ENCODE assay signal across 8 cellular contexts in genomic region chr6:71288228-71289038, GRCh38. TPM values are rescaled to one million over a fixed set of nuclear protein-coding genes. Genes with fewer than 3 reads are reported as not detected.
DNase-seq lines count a peak whose midpoint lies in the region; ATAC-seq and TF ChIP-seq lines count a peak whose summit lies in the region.

TSS of gene OGFRL1 (plus strand) at chr6:71288811. CDS start at chr6:71288937, 126 bp downstream.

- H3K27me3 ChIP-seq in foreskin keratinocyte, result no peaks in the 10 kb centered on the region
- H3K27me3 ChIP-seq in neural progenitor cell, result no peaks in the 10 kb centered on the region
- H3K27me3 ChIP-seq in subcutaneous abdominal adipose tissue (ENCODE audit: control insufficient read depth in 5 of 5, insufficient read depth in 4 of 5, low read length in 5 of 5), result no peaks in the 10 kb centered on the region

- H3F3A ChIP-seq in neural progenitor cell (ENCODE audit: low read depth), result peaks cover 13% of the 10 kb centered on the region

- H3K4me3 Mint-ChIP-seq in neural progenitor cell, result peak within 1 kb of the TSS; percentile 90

- H3K36me3 ChIP-seq in ES-I3 (ENCODE audit: insufficient read depth, low read length) (no peaks in the 10 kb centered on the region), neural progenitor cell (no peaks in the 10 kb centered on the region), subcutaneous abdominal adipose tissue (ENCODE audit: control insufficient read depth in 5 of 5, insufficient read depth in 5 of 5, low read length in 5 of 5) (peaks cover 0 to 1% (median 0%) of the 10 kb centered on the region in 5 donors)

- H3K27ac Mint-ChIP-seq in neural progenitor cell, result peak within 1 kb of the TSS; percentile 28

- H3K4me3 ChIP-seq in neural progenitor cell (peak within 1 kb of the TSS; percentile 83), subcutaneous abdominal adipose tissue (ENCODE audit: low read depth in 1 of 5, low read length in 5 of 5) (peak within 1 kb of the TSS; percentile 78 to 85 (median 80))

- DNase-seq in H4 (ENCODE audit: low spot score), result peak; percentile 75
- peak; percentile 85 for DNase-seq in LoVo (ENCODE audit: low spot score)
- DNase-seq in SHP77 treated with DMSO at 0.1 percent for 48 hours (lab: John Stamatoyannopoulos, UW), result peak; percentile 48
- DNase-seq in activated gamma-delta T cell treated with Interleukin-2 at 50 U/mL for 16 hours, result peak; percentile 67
- DNase-seq in foreskin keratinocyte, result peak in 1 of 2 donors; percentile 32
- peak; percentile 86 for DNase-seq in neural progenitor cell (ENCODE audit: low spot score)

- peaks cover 28% of the 10 kb centered on the region for H3K4me1 ChIP-seq in ES-I3 (ENCODE audit: insufficient read depth, low read length)
- H3K4me1 ChIP-seq in foreskin keratinocyte, result peaks cover 29% of the 10 kb centered on the region
- no peaks in the 10 kb centered on the region for H3K4me1 ChIP-seq in neural progenitor cell
- H3K4me1 ChIP-seq in subcutaneous abdominal adipose tissue (ENCODE audit: control insufficient read depth in 5 of 5, insufficient read depth in 5 of 5, low read length in 5 of 5), result peaks cover 2 to 48% (median 45%) of the 10 kb centered on the region in 5 donors

- no peaks in the 10 kb centered on the region for H3K9me3 ChIP-seq in ES-I3 (ENCODE audit: control insufficient read depth, insufficient read depth, low read length)
- no peaks in the 10 kb centered on the region for H3K9me3 ChIP-seq in neural progenitor cell (ENCODE audit: low read depth)
- no peaks in the 10 kb centered on the region for H3K9me3 ChIP-seq in subcutaneous abdominal adipose tissue (ENCODE audit: control insufficient read depth in 5 of 5, low read length in 5 of 5)

- ATAC-seq in foreskin keratinocyte, result peak; percentile 94

- peaks cover 9% of the 10 kb centered on the region for H3K36me3 Mint-ChIP-seq in neural progenitor cell

- H3K4me2 ChIP-seq in neural progenitor cell, result peak within 1 kb of the TSS; percentile 91

- H3K9ac ChIP-seq in ES-I3 (ENCODE audit: low read depth, low read length), result peak within 1 kb of the TSS; percentile 75
- no peak within 1 kb of the TSS for H3K9ac ChIP-seq in neural progenitor cell
- H3K9ac ChIP-seq in subcutaneous abdominal adipose tissue (ENCODE audit: low read length in 5 of 5), result peak within 1 kb of the TSS; percentile 71 to 86 (median 76)

- H3K9me3 Mint-ChIP-seq in neural progenitor cell, result no peaks in the 10 kb centered on the region

- H4K20me1 ChIP-seq in neural progenitor cell (ENCODE audit: low read depth), result no peaks in the 10 kb centered on the region

- H3K27ac ChIP-seq in foreskin keratinocyte (peak within 1 kb of the TSS; percentile 70), neural progenitor cell (no peak within 1 kb of the TSS), subcutaneous abdominal adipose tissue (ENCODE audit: low read depth, low read length) (peak within 1 kb of the TSS; percentile 85)

- H2AFZ ChIP-seq in neural progenitor cell (replicated peaks), result peak within 1 kb of the TSS; percentile 100

- no peaks in the 10 kb centered on the region for H3K79me2 ChIP-seq in neural progenitor cell (ENCODE audit: low read depth)

- H3K4me1 Mint-ChIP-seq in neural progenitor cell, result peaks cover 30% of the 10 kb centered on the region

- H3K27me3 Mint-ChIP-seq in neural progenitor cell (ENCODE audit: insufficient read depth, low read depth), result peaks cover 8% of the 10 kb centered on the region

- TF ChIP-seq CTCF in foreskin keratinocyte (conservative IDR thresholded peaks at IDR 0.05) (peak; percentile 37), neural progenitor cell (IDR thresholded peaks at IDR 0.05) (no peak)

RNA-seq across cellular contexts. Expression of gene OGFRL1, which starts in this region (rescaled TPM):
- 3.2 and 5.1 TPM in 2 replicates for total RNA-seq in H4 (2014; rRNA removed; shearing (Covaris generic))
- 13.6 and 15.5 TPM in 2 replicates for total RNA-seq in foreskin keratinocyte
- 3.6 and 4.7 TPM in 2 replicates for polyA plus RNA-seq in foreskin keratinocyte
- 4.9 and 7.5 TPM in 2 replicates for total RNA-seq in neural progenitor cell (ENCODE audit: low replicate concordance)
